8 cellular contexts compared by ENCODE assay signal in genomic region chr2:44342854-44343253, GRCh38. TPM values are rescaled to one million over a fixed set of nuclear protein-coding genes. Genes with fewer than 3 reads are reported as not detected.
DNase-seq lines count a peak whose midpoint lies in the region; ATAC-seq and TF ChIP-seq lines count a peak whose summit lies in the region.

No MANE protein-coding gene starts in this region.

- POLR2A ChIA-PET in Caco-2 (lab: Charles Lee): no interaction called here
- POLR2A ChIA-PET in T-cell (lab: Charles Lee): interaction anchor here in 1 of 2 donors (0.6 to 1.2 kb wide), 3 partner anchors 10 to 85 kb away, joined by 3 read pairs; partner anchors contain the start of genes CAMKMT and PREPL

- no peak overlapping the region for H3K27ac ChIP-seq in GM23338 (ENCODE audit: low read depth)

- H3K4me3 Mint-ChIP-seq in Caco-2 (ENCODE audit: unreplicated experiment) (no peak overlapping the region), GM23338 (no peak overlapping the region), T-cell (no peak overlapping the region)

- no peaks in the 10 kb centered on the region for H4K20me1 ChIP-seq in GM23338 (replicated peaks; ENCODE audit: insufficient read depth)

- TF ChIP-seq CTCF in Caco-2 (IDR thresholded peaks at IDR 0.05; ENCODE audit: insufficient read depth in 1 of 2, low read depth in 1 of 2, low read length in 1 of 2, severe bottlenecking in 1 of 2, unreplicated experiment in 1 of 2): peak; percentile 46 to 47
- peak; percentile 57 to 60 for TF ChIP-seq CTCF in GM23338 (conservative IDR thresholded peaks at IDR 0.05; ENCODE audit: low read depth in 2 of 2)

- H2AFZ ChIP-seq in GM23338: no peak overlapping the region

- H3F3A ChIP-seq in GM23338 (replicated peaks; ENCODE audit: low read depth): no peaks in the 10 kb centered on the region

- BruUV-seq in Caco-2 (replicated peaks; lab: Mats Ljungman, UMichigan): no TSS peak

- H3K36me3 Mint-ChIP-seq in Caco-2 (ENCODE audit: insufficient read depth, unreplicated experiment): peaks cover 23% of the 10 kb centered on the region
- peaks cover 14% of the 10 kb centered on the region; the same call in 2 of the 3 replicates for H3K36me3 Mint-ChIP-seq in GM23338 (ENCODE audit: low read depth)
- H3K36me3 Mint-ChIP-seq in T-cell: peaks cover 31% of the 10 kb centered on the region

- H3K4me1 Mint-ChIP-seq in Caco-2 (ENCODE audit: low read depth, unreplicated experiment) (no peaks in the 10 kb centered on the region), GM23338 (no peaks in the 10 kb centered on the region), T-cell (peaks cover 3 to 9% (median 8%) of the 10 kb centered on the region in 3 donors)

- H3K9me3 ChIP-seq in Caco-2: no peaks in the 10 kb centered on the region

- H3K4me1 ChIP-seq in Caco-2 (no peaks in the 10 kb centered on the region), GM23338 (ENCODE audit: insufficient read depth) (no peaks in the 10 kb centered on the region)

- H3K79me2 ChIP-seq in GM23338 (replicated peaks; ENCODE audit: insufficient read depth): no peaks in the 10 kb centered on the region

- no peaks in the 10 kb centered on the region for H3K27me3 Mint-ChIP-seq in Caco-2 (ENCODE audit: insufficient read depth, unreplicated experiment)
- no peaks in the 10 kb centered on the region for H3K27me3 Mint-ChIP-seq in GM23338 (ENCODE audit: insufficient read depth, low read depth, poor library complexity)
- no peaks in the 10 kb centered on the region for H3K27me3 Mint-ChIP-seq in T-cell

- no peaks in the 10 kb centered on the region for H3K9me2 ChIP-seq in GM23338 (ENCODE audit: insufficient read depth)

- no peak overlapping the region for H3K27ac Mint-ChIP-seq in Caco-2 (ENCODE audit: unreplicated experiment)
- no peak overlapping the region for H3K27ac Mint-ChIP-seq in GM23338
- H3K27ac Mint-ChIP-seq in T-cell: no peak overlapping the region

- ATAC-seq in GM23338 (no peak), T-cell (replicated peaks in 1 of 4) (peak in 2 of 4 experiments; percentile 19 to 72), GM18907 (IDR thresholded peaks at IDR 0.05; ENCODE audit: unreplicated experiment) (no peak), GM18502 (IDR thresholded peaks at IDR 0.05; ENCODE audit: poor library complexity, unreplicated experiment) (no peak), GM21723 (IDR thresholded peaks at IDR 0.05; ENCODE audit: unreplicated experiment) (no peak)

- intact Hi-C loops in Caco-2 (cut with micrococcal nuclease; ENCODE audit: unreplicated experiment): loop anchor here (1.0 to 2.0 kb wide), 5 partner anchors 52 to 299 kb away; no protein-coding TSS in a partner anchor

- DNase-seq in Caco-2 (peak in 1 of 2 experiments; percentile 43), GM23338 (ENCODE audit: low spot score) (peak; percentile 36), T-cell (peak in 27 of 34 experiments; percentile 5 to 29 (median 16)), kidney tubule cell (ENCODE audit: low spot score) (peak; percentile 52), inferior parietal cortex (ENCODE audit: extremely low spot score) (no peak)

- no peak overlapping the region for H3K4me3 ChIP-seq in Caco-2 (ENCODE audit: low read depth, low read length)
- no peak overlapping the region for H3K4me3 ChIP-seq in GM23338

- H3K27me3 ChIP-seq in Caco-2 (replicated peaks; ENCODE audit: control insufficient read depth, insufficient read depth, low read length) (no peaks in the 10 kb centered on the region), GM23338 (ENCODE audit: insufficient read depth) (no peaks in the 10 kb centered on the region)

- no peak overlapping the region for H3K4me2 ChIP-seq in GM23338

- no peaks in the 10 kb centered on the region for H3K36me3 ChIP-seq in Caco-2 (ENCODE audit: control insufficient read depth, insufficient read depth, low read length)
- peaks cover 10% of the 10 kb centered on the region; the same call in 1 of the 2 replicates for H3K36me3 ChIP-seq in GM23338 (ENCODE audit: insufficient read depth)

- no peaks in the 10 kb centered on the region for H3K9me3 Mint-ChIP-seq in Caco-2 (ENCODE audit: unreplicated experiment)
- no peaks in the 10 kb centered on the region for H3K9me3 Mint-ChIP-seq in GM23338
- H3K9me3 Mint-ChIP-seq in T-cell: no peaks in the 10 kb centered on the region

- CTCF ChIA-PET in Caco-2 (lab: Charles Lee): interaction anchor here (0.9 to 2.0 kb wide), 7 partner anchors 19 to 299 kb away, joined by 4 to 9 read pairs (median 5); partner anchors contain the start of genes CAMKMT and PREPL
- CTCF ChIA-PET in T-cell (lab: Charles Lee): interaction anchor here (0.7 to 2.5 kb wide), 13 partner anchors 12 to 299 kb away, joined by 3 to 13 read pairs (median 5); partner anchors contain the start of gene CAMKMT (in 1 of the 2)

TF ChIP-seq in GM23338, 12 proteins besides CTCF, POLR2A, EP300 and RAD21 (continues in another document):
- TF ChIP-seq POLR2AphosphoS5 (IDR thresholded peaks at IDR 0.05; ENCODE audit: low read depth) (no peak), EZH2 (IDR thresholded peaks at IDR 0.05; ENCODE audit: low read depth, unreplicated experiment) (no peak), EZH2phosphoT487 (IDR thresholded peaks at IDR 0.05; ENCODE audit: unreplicated experiment) (no peak), JUNB (IDR thresholded peaks at IDR 0.05; ENCODE audit: unreplicated experiment) (no peak), STAT1 (IDR thresholded peaks at IDR 0.05; ENCODE audit: unreplicated experiment) (no peak), REST (IDR thresholded peaks at IDR 0.05; ENCODE audit: unreplicated experiment) (no peak)
- TF ChIP-seq, protein P1, sequence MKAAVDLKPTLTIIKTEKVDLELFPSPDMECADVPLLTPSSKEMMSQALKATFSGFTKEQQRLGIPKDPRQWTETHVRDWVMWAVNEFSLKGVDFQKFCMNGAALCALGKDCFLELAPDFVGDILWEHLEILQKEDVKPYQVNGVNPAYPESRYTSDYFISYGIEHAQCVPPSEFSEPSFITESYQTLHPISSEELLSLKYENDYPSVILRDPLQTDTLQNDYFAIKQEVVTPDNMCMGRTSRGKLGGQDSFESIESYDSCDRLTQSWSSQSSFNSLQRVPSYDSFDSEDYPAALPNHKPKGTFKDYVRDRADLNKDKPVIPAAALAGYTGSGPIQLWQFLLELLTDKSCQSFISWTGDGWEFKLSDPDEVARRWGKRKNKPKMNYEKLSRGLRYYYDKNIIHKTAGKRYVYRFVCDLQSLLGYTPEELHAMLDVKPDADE (IDR thresholded peaks at IDR 0.05): no peak

RNA-seq across cellular contexts. Expression of gene PREPL, which starts 18.4 kb away (rescaled TPM):
- total RNA-seq in Caco-2 (2022): 41.8 and 46.4 TPM in 2 replicates
- 43.1 and 49.0 TPM in 2 replicates for total RNA-seq in GM23338 (2014; rRNA removed; shearing (Covaris generic))
- 16.5 and 18.8 TPM in 2 replicates for polyA plus RNA-seq in GM23338 (2016; fragmentation: Nextera tagmentation; extraction: Ambion mirVana)
- total RNA-seq in T-cell: 10 to 100 TPM; 27.7 to 33.3 (median 30.7) TPM

RNA-seq across cellular contexts. Expression of gene CAMKMT, which starts 18.9 kb away (rescaled TPM):
- total RNA-seq in Caco-2 (2022) (24.4 and 25.2 TPM in 2 replicates), T-cell (10 to 100 TPM; 11.9 to 20.2 (median 16.5) TPM)
- 24.2 and 26.5 TPM in 2 replicates for total RNA-seq in GM23338 (2014; rRNA removed; shearing (Covaris generic))
- 27.3 and 29.5 TPM in 2 replicates for polyA plus RNA-seq in GM23338 (2016; fragmentation: Nextera tagmentation; extraction: Ambion mirVana)
